In genomic region chr7:51455948-51456347, GRCh38 we compare ENCODE assay signal across 15 cellular contexts.
DNase-seq lines count a peak whose midpoint lies in the region; ATAC-seq and TF ChIP-seq lines count a peak whose summit lies in the region.
"Had no signal": no experiment of that assay in that cellular context is flagged by ENCODE, and none has a peak within 500 bp of the region (broad histone marks: within the 10 kb centered on the region; RNA-seq: fewer than 3 reads in every experiment).

No MANE protein-coding gene starts in this region.

- peak; percentile 5 for DNase-seq in G401 (ENCODE audit: low spot score)
- peak; percentile 75 for DNase-seq in NCI-H128 (lab: John Stamatoyannopoulos, UW; ENCODE audit: unreplicated experiment)
- DNase-seq in NCI-H69 (lab: John Stamatoyannopoulos, UW) = peak; percentile 97
- no peak for DNase-seq in left ventricle myocardium superior
- DNase-seq in HFFc6 = no peak
- DNase-seq in GOT3 (lab: John Stamatoyannopoulos, UW) = no peak
- no peak for DNase-seq in glomerular visceral epithelial cell (ENCODE audit: extremely low spot score)
- DNase-seq: activated CD4-positive, alpha-beta memory T cell treated with anti-CD3 and anti-CD28 coated beads for 36 hours; gastrocnemius medialis; immature natural killer cell; KBM-7; mesendoderm; right cardiac atrium; stimulated activated CD4-positive, alpha-beta T cell treated with anti-CD3 and anti-CD28 coated beads, Interleukin-2, amount 100 ng/mL, for 24 hours; tibial artery had no signal

- ATAC-seq in left ventricle myocardium superior = peak; percentile 75
- ATAC-seq: gastrocnemius medialis had no signal

- in situ Hi-C loops in G401 (cut with HindIII; ENCODE audit: low sequenced_read_pairs) = no loop called here

- H3K4me3 Mint-ChIP-seq in HFFc6 = no peak overlapping the region
- H3K4me3 Mint-ChIP-seq: activated CD4-positive, alpha-beta memory T cell treated with anti-CD3 and anti-CD28 coated beads for 36 hours; immature natural killer cell had no signal

- TF ChIP-seq CTCF in HFFc6 (IDR thresholded peaks at IDR 0.05) = no peak

- H3K36me3 Mint-ChIP-seq in HFFc6 (ENCODE audit: low read depth) = no peaks in the 10 kb centered on the region; the same call in 1 of the 2 replicates
- H3K36me3 Mint-ChIP-seq: activated CD4-positive, alpha-beta memory T cell treated with anti-CD3 and anti-CD28 coated beads for 36 hours; immature natural killer cell had no signal

- intact Hi-C loops in left ventricle myocardium superior (cut with micrococcal nuclease) = no loop called here

- H3K9me3 Mint-ChIP-seq in HFFc6 = peaks cover 30% of the 10 kb centered on the region
- H3K9me3 Mint-ChIP-seq: activated CD4-positive, alpha-beta memory T cell treated with anti-CD3 and anti-CD28 coated beads for 36 hours had no signal

- no peaks in the 10 kb centered on the region for H3K27me3 Mint-ChIP-seq in HFFc6 (ENCODE audit: insufficient read depth)
- H3K27me3 Mint-ChIP-seq: activated CD4-positive, alpha-beta memory T cell treated with anti-CD3 and anti-CD28 coated beads for 36 hours had no signal

- no peaks in the 10 kb centered on the region for H3K4me1 Mint-ChIP-seq in HFFc6 (ENCODE audit: low read depth)
- H3K4me1 Mint-ChIP-seq: immature natural killer cell had no signal

- H3K27ac Mint-ChIP-seq in HFFc6 = no peak overlapping the region
- H3K27ac Mint-ChIP-seq: activated CD4-positive, alpha-beta memory T cell treated with anti-CD3 and anti-CD28 coated beads for 36 hours; immature natural killer cell had no signal

Comparison
In these comparisons a context has a peak if more than half of its experiments do, and no peak if none do; other contexts are left out.
1. DNase-seq: peak in G401 (single experiment), NCI-H128 (single experiment) and NCI-H69 (single experiment); none in left ventricle myocardium superior (single experiment), HFFc6 (single experiment), GOT3 (single experiment) and glomerular visceral epithelial cell (single experiment).